In genomic region chr12:47032644-47033043, GRCh38 we compare ENCODE assay signal across 8 cellular contexts. TPM values are rescaled to one million over a fixed set of nuclear protein-coding genes. Genes with fewer than 3 reads are reported as not detected.
DNase-seq lines count a peak whose midpoint lies in the region; ATAC-seq, FAIRE-seq and TF ChIP-seq lines count a peak whose summit lies in the region.

No MANE protein-coding gene starts in this region.

- no peak overlapping the region for H3K9ac ChIP-seq in smooth muscle cell (ENCODE audit: low read depth)

- H2AFZ ChIP-seq in smooth muscle cell (ENCODE audit: low read depth) = peak overlapping the region; percentile 31

- H3K4me1 Mint-ChIP-seq in activated naive CD8-positive, alpha-beta T cell treated with anti-CD3 and anti-CD28 coated beads, Interleukin-2, amount 50 U/mL, for 24 hours = peaks cover 37% of the 10 kb centered on the region

- no peaks in the 10 kb centered on the region for H3K9me3 ChIP-seq in right atrium auricular region
- no peaks in the 10 kb centered on the region for H3K9me3 ChIP-seq in smooth muscle cell (replicated peaks; ENCODE audit: low read depth)

- 3% methylated on average over 1 of the region's 1 CpG for WGBS in smooth muscle cell (ENCODE audit: low lambda C conversion rate)

- ATAC-seq in activated naive CD8-positive, alpha-beta T cell treated with anti-CD3 and anti-CD28 coated beads, Interleukin-2, amount 50 U/mL, for 24 hours = peak; percentile 51

- peak overlapping the region; percentile 25 for H3K27ac Mint-ChIP-seq in activated naive CD8-positive, alpha-beta T cell treated with anti-CD3 and anti-CD28 coated beads, Interleukin-2, amount 50 U/mL, for 24 hours

- no peaks in the 10 kb centered on the region for H3F3A ChIP-seq in smooth muscle cell (ENCODE audit: low read depth)

- H3K27me3 ChIP-seq in right atrium auricular region (no peaks in the 10 kb centered on the region), smooth muscle cell (ENCODE audit: low read depth) (no peaks in the 10 kb centered on the region)

- H3K4me3 ChIP-seq in right atrium auricular region (no peak overlapping the region), smooth muscle cell (no peak overlapping the region)

- H3K27me3 Mint-ChIP-seq in activated naive CD8-positive, alpha-beta T cell treated with anti-CD3 and anti-CD28 coated beads, Interleukin-2, amount 50 U/mL, for 24 hours = no peaks in the 10 kb centered on the region

- peak; percentile 39 for DNase-seq in GM03348 (ENCODE audit: low spot score)
- DNase-seq in NCI-H146 (lab: John Stamatoyannopoulos, UW) = peak; percentile 24
- no peak for DNase-seq in activated naive CD8-positive, alpha-beta T cell treated with anti-CD3 and anti-CD28 coated beads, Interleukin-2, amount 50 U/mL, for 24 hours
- DNase-seq in right atrium auricular region (ENCODE audit: low spot score) = no peak
- no peak for DNase-seq in smooth muscle cell (lab: John Stamatoyannopoulos, UW; ENCODE audit: unreplicated experiment)
- DNase-seq in NK-92 treated with Interleukin-12 subunit alpha and Interleukin-12 subunit beta, amount 100 ng/mL, for 24 hours (lab: John Stamatoyannopoulos, UW) = no peak
- no peak for DNase-seq in NCI-H187 treated with DMSO at 0.1 percent for 48 hours (lab: John Stamatoyannopoulos, UW)

- H4K20me1 ChIP-seq in smooth muscle cell (ENCODE audit: low read depth) = no peaks in the 10 kb centered on the region

- H3K9me3 Mint-ChIP-seq in activated naive CD8-positive, alpha-beta T cell treated with anti-CD3 and anti-CD28 coated beads, Interleukin-2, amount 50 U/mL, for 24 hours = no peaks in the 10 kb centered on the region

- H3K4me1 ChIP-seq in right atrium auricular region = peaks cover 0 to 4% of the 10 kb centered on the region in 2 donors
- no peaks in the 10 kb centered on the region for H3K4me1 ChIP-seq in smooth muscle cell (ENCODE audit: low read depth)

- TF ChIP-seq CTCF in right atrium auricular region (IDR thresholded peaks at IDR 0.05) (peak; percentile 36 to 65), smooth muscle cell (IDR thresholded peaks at IDR 0.05; ENCODE audit: borderline replicate concordance, insufficient read depth, poor library complexity, severe bottlenecking) (peak; percentile 73)

- H3K36me3 Mint-ChIP-seq in activated naive CD8-positive, alpha-beta T cell treated with anti-CD3 and anti-CD28 coated beads, Interleukin-2, amount 50 U/mL, for 24 hours (ENCODE audit: low read depth) = no peaks in the 10 kb centered on the region

- H3K4me2 ChIP-seq in smooth muscle cell = peak overlapping the region; percentile 1

- no peak overlapping the region for H3K4me3 Mint-ChIP-seq in activated naive CD8-positive, alpha-beta T cell treated with anti-CD3 and anti-CD28 coated beads, Interleukin-2, amount 50 U/mL, for 24 hours

- H3K27ac ChIP-seq in right atrium auricular region = no peak overlapping the region
- H3K27ac ChIP-seq in smooth muscle cell (ENCODE audit: low read depth) = no peak overlapping the region

- no peaks in the 10 kb centered on the region for H3K79me2 ChIP-seq in smooth muscle cell (ENCODE audit: low read depth)

- peak; percentile 97 for FAIRE-seq in A204.1 (lab: Jason Lieb, UNC)

- H3K36me3 ChIP-seq in right atrium auricular region = no peaks in the 10 kb centered on the region
- H3K36me3 ChIP-seq in smooth muscle cell (ENCODE audit: low read depth) = no peaks in the 10 kb centered on the region

RNA-seq across cellular contexts. Expression of gene PCED1B, which starts 46.8 kb away (rescaled TPM):
- total RNA-seq in right atrium auricular region (1 to 10 TPM in 1 of 2 donors, under 1 TPM in 1; 0.98 to 1.4 TPM), smooth muscle cell (2.7 and 6.1 TPM in 2 replicates)
- polyA plus RNA-seq in smooth muscle cell = 3.5 and 6.3 TPM in 2 replicates

RNA-seq across cellular contexts. Expression of gene AMIGO2, which starts 47.1 kb away (rescaled TPM):
- total RNA-seq in right atrium auricular region = 1 to 10 TPM; 2.3 to 5.8 TPM
- total RNA-seq in smooth muscle cell = 51.6 and 59.6 TPM in 2 replicates
- 30.4 and 54.8 TPM in 2 replicates for polyA plus RNA-seq in smooth muscle cell

Comparison
In these comparisons a context has a peak if more than half of its experiments do, and no peak if none do; other contexts are left out.
1. DNase-seq: peak in GM03348 (single experiment) and NCI-H146 (single experiment); none in activated naive CD8-positive, alpha-beta T cell treated with anti-CD3 and anti-CD28 coated beads, Interleukin-2, amount 50 U/mL, for 24 hours (single experiment), right atrium auricular region (single experiment), smooth muscle cell (single experiment), NK-92 treated with Interleukin-12 subunit alpha and Interleukin-12 subunit beta, amount 100 ng/mL, for 24 hours (single experiment) and NCI-H187 treated with DMSO at 0.1 percent for 48 hours (single experiment).